Comparison of ENCODE assay signal across 20 cellular contexts in the genomic region with DNA sequence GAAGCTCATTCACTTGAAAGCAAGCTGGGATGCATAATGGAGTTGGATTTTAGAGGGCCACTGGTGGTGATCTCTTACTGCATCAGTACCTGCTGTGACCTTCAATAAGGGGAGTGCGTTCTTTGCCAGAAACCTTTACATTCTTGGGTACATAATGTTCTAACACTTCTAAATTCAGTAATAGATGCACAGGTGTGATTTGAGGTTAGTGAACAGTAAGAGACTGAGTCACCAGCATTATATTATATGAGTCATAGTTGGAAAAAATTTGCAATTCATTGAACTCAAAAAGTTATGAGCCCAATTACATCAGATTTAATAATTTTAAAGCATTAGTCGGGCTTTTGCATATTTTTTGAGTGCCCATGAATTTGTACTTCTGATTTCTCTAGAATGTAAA.
A peak's percentile ranks its signal among the peaks of the same experiment; 100 is the strongest.
DNase-seq lines count a peak whose midpoint lies in the region; ATAC-seq, FAIRE-seq and TF ChIP-seq lines count a peak whose summit lies in the region.
"Had no signal": no experiment of that assay in that cellular context is flagged by ENCODE, and none has a peak within 500 bp of the region (broad histone marks: within the 10 kb centered on the region; RNA-seq: fewer than 3 reads in every experiment).

No MANE protein-coding gene starts in this region.

- TF ChIP-seq CTCF in A549 (IDR thresholded peaks at IDR 0.05) (no peak), astrocyte of the cerebellum (IDR thresholded peaks at IDR 0.05; ENCODE audit: low read depth, low read length, missing control alignments) (no peak), kidney epithelial cell (IDR thresholded peaks at IDR 0.05; ENCODE audit: insufficient read depth, low read length, poor library complexity, severe bottlenecking) (no peak)

- H3K36me3 ChIP-seq in kidney epithelial cell (ENCODE audit: control insufficient read depth, insufficient read depth, low read length), result no peaks in the 10 kb centered on the region
- H3K36me3 ChIP-seq: BE2C had no signal

- POLR2A ChIA-PET in A549 (lab: Yijun Ruan, JAX), result no interaction called here

- H3K4me2 ChIP-seq in A549, result no peak overlapping the region

- H3K4me1 ChIP-seq in A549, result no peaks in the 10 kb centered on the region
- H3K4me1 ChIP-seq: BE2C had no signal

- no peaks in the 10 kb centered on the region for H3K27me3 ChIP-seq in kidney epithelial cell (ENCODE audit: control insufficient read depth, insufficient read depth, low read length)
- H3K27me3 ChIP-seq: BE2C had no signal

- no peak for TF ChIP-seq RAD21 in A549 (conservative IDR thresholded peaks at IDR 0.05 in 1 of 2, IDR thresholded peaks at IDR 0.05 in 1 of 2)

- in situ Hi-C loops in astrocyte of the cerebellum (cut with HindIII; ENCODE audit: low sequenced_read_pairs), result no loop called here

- no peak for TF ChIP-seq POLR2A in A549 (IDR thresholded peaks at IDR 0.05; ENCODE audit: low read length)

- WGBS in A549 (ENCODE audit: missing lambda C conversion rate), result 0% methylated on average over 2 of the region's 2 CpGs

- H3K4me3 ChIP-seq in A549 (no peak overlapping the region), astrocyte of the cerebellum (ENCODE audit: low read depth, low read length) (no peak overlapping the region), kidney epithelial cell (ENCODE audit: low read depth, low read length) (no peak overlapping the region)

- ATAC-seq in A549 (no peak), HG03039 (IDR thresholded peaks at IDR 0.05; ENCODE audit: unreplicated experiment) (no peak)

- no peaks in the 10 kb centered on the region for H3K9me3 ChIP-seq in A549
- H3K9me3 ChIP-seq: BE2C had no signal

- CTCF ChIA-PET in A549 (lab: Yijun Ruan, JAX), result no interaction called here

- DNase-seq in A549 (ENCODE audit: low read depth in 1 of 2, low spot score in 1 of 2) (no peak), HT1080 (ENCODE audit: low read depth) (peak; percentile 41), astrocyte of the cerebellum (ENCODE audit: low read depth) (peak; percentile 0), kidney epithelial cell (ENCODE audit: low read depth) (peak; percentile 1), epidermal melanocyte (ENCODE audit: insufficient read length, low spot score) (no peak), NCI-H1930 (lab: John Stamatoyannopoulos, UW) (no peak), SKM-1 treated with dmso at 0.1 percent for 144 hours (lab: John Stamatoyannopoulos, UW; ENCODE audit: unreplicated experiment) (no peak)
- DNase-seq: 8988T; BE2C; CD4-positive, CD25-positive, alpha-beta regulatory T cell; COR-L47; GF-D8; IMR-90; NCI-H1436; NCI-H2029 treated with DMSO at 0.1 percent for 48 hours; NCI-H2171 treated with DMSO at 0.1 percent for 48 hours; NCI-H774; RPMI8226 had no signal

- no peak overlapping the region for H3K27ac ChIP-seq in A549

- FAIRE-seq in A549 (lab: Jason Lieb, UNC), result no peak
- FAIRE-seq: H1 had no signal

- TF ChIP-seq EP300 in A549 (IDR thresholded peaks at IDR 0.05), result no peak

TF ChIP-seq in A549, 52 proteins besides CTCF, POLR2A, EP300 and RAD21:
- TF ChIP-seq FOSL2 (IDR thresholded peaks at IDR 0.05) (no peak), FOSL2 (CRISPR knock-in tag; IDR thresholded peaks at IDR 0.05) (peak; percentile 22; the same call in 1 of the 2 replicates), RFX5 (IDR thresholded peaks at IDR 0.05) (no peak)

Comparison
In these comparisons a context has a peak if more than half of its experiments do, and no peak if none do; other contexts are left out.
1. DNase-seq: peak in HT1080 (single experiment), astrocyte of the cerebellum (single experiment) and kidney epithelial cell (single experiment); none in A549 (0 of 2), epidermal melanocyte (single experiment), NCI-H1930 (0 of 2) and SKM-1 treated with dmso at 0.1 percent for 144 hours (single experiment).